ENCODE assay signal across 1 cellular context in genomic region chr16:56197227-56197992, GRCh38.
TF ChIP-seq lines count a peak whose summit lies in the region.

No MANE protein-coding gene starts in this region.

TF ChIP-seq in GM23338, 12 proteins besides CTCF, POLR2A, EP300 and RAD21 (continued from another document):
- no peak for TF ChIP-seq REST (IDR thresholded peaks at IDR 0.05; ENCODE audit: unreplicated experiment)
- TF ChIP-seq EZH2phosphoT487 (IDR thresholded peaks at IDR 0.05; ENCODE audit: unreplicated experiment), result no peak
- TF ChIP-seq NANOG (IDR thresholded peaks at IDR 0.05; ENCODE audit: borderline replicate concordance), result no peak
- TF ChIP-seq CREB1 (CRISPR knock-in tag; IDR thresholded peaks at IDR 0.05; ENCODE audit: low read depth), result no peak
- no peak for TF ChIP-seq ZNF462 (CRISPR knock-in tag; IDR thresholded peaks at IDR 0.05)
- no peak for TF ChIP-seq ZNF114 (CRISPR knock-in tag; IDR thresholded peaks at IDR 0.05)
- TF ChIP-seq EZH2 (IDR thresholded peaks at IDR 0.05; ENCODE audit: low read depth, unreplicated experiment), result no peak
- TF ChIP-seq ZNF331 (CRISPR knock-in tag; IDR thresholded peaks at IDR 0.05; ENCODE audit: low read depth), result no peak
- no peak for TF ChIP-seq STAT1 (IDR thresholded peaks at IDR 0.05; ENCODE audit: unreplicated experiment)
- TF ChIP-seq POLR2AphosphoS5 (IDR thresholded peaks at IDR 0.05; ENCODE audit: low read depth), result no peak
